Comparison of ENCODE assay signal across 1 cellular context in genomic region chr16:177394-177822, GRCh38.
TF ChIP-seq lines count a peak whose summit lies in the region.

No MANE protein-coding gene starts in this region.

TF ChIP-seq in HepG2, 621 proteins besides CTCF, POLR2A, EP300 and RAD21:
- TF ChIP-seq ZNF781 (CRISPR knock-in tag; IDR thresholded peaks at IDR 0.05; ENCODE audit: borderline replicate concordance, not compliant biosample characterization) (no peak), UBTF (CRISPR knock-in tag; IDR thresholded peaks at IDR 0.05) (no peak), KDM2A (CRISPR knock-in tag; IDR thresholded peaks at IDR 0.05; ENCODE audit: borderline replicate concordance, low read depth) (peak; percentile 5; the same call in 1 of the 2 replicates), NFIB (CRISPR knock-in tag; IDR thresholded peaks at IDR 0.05; ENCODE audit: borderline replicate concordance) (no peak)
